ENCODE assay signal across 1 cellular context in the genomic region with DNA sequence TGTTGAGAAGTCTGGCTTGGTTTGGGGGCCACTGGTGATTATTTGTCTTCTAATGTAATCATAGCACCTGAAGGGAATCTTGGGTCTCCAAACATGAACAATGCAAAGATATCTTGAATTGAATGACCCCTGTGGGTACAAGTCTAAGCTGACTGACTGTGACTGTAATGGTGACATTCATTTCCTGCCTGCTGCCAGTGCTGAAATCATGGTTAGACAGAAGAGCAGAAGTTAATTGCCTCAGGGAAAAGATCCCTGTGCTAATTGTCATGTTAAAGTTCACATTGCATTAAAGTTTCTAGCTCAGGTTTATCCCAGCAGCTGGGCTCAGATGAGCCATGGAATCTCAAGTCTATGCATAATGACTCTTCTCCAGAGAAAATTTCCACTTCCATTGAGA.
TF ChIP-seq lines count a peak whose summit lies in the region.

No MANE protein-coding gene starts in this region.

TF ChIP-seq in GM23338, 12 proteins besides CTCF, POLR2A, EP300 and RAD21 (continued from another document):
- no peak for TF ChIP-seq ZNF462 (CRISPR knock-in tag; IDR thresholded peaks at IDR 0.05)
- no peak for TF ChIP-seq EZH2phosphoT487 (IDR thresholded peaks at IDR 0.05; ENCODE audit: unreplicated experiment)
- no peak for TF ChIP-seq POLR2AphosphoS5 (IDR thresholded peaks at IDR 0.05; ENCODE audit: low read depth)
- TF ChIP-seq JUNB (IDR thresholded peaks at IDR 0.05; ENCODE audit: unreplicated experiment), result no peak
- no peak for TF ChIP-seq ZNF114 (CRISPR knock-in tag; IDR thresholded peaks at IDR 0.05)
- TF ChIP-seq EZH2 (IDR thresholded peaks at IDR 0.05; ENCODE audit: low read depth, unreplicated experiment), result no peak
